ENCODE assay signal across 22 cellular contexts in genomic region chrX:2272337-2272736, GRCh38.
DNase-seq lines count a peak whose midpoint lies in the region; ATAC-seq, FAIRE-seq and TF ChIP-seq lines count a peak whose summit lies in the region.
"Had no signal": no experiment of that assay in that cellular context is flagged by ENCODE, and none has a peak within 500 bp of the region (broad histone marks: within the 10 kb centered on the region; RNA-seq: fewer than 3 reads in every experiment).

No MANE protein-coding gene starts in this region.

- no peak overlapping the region for H2BK20ac ChIP-seq in H9 (ENCODE audit: low read depth, low read length, poor library complexity, severe bottlenecking)

- H3K14ac ChIP-seq in H9 (ENCODE audit: insufficient read depth, low read length) = no peak overlapping the region

- H4K5ac ChIP-seq in H9 (ENCODE audit: insufficient read length, low read depth, low read length) = no peak overlapping the region

- H2AK5ac ChIP-seq in H9 (ENCODE audit: insufficient read length, low read length) = no peak overlapping the region

- H4K20me1 ChIP-seq in H9 (ENCODE audit: control insufficient read depth, insufficient read depth, insufficient read length) (no peaks in the 10 kb centered on the region), osteoblast (ENCODE audit: insufficient read depth, low read length) (no peaks in the 10 kb centered on the region)

- H2AFZ ChIP-seq in H9 (ENCODE audit: low read length) (no peak overlapping the region), osteoblast (ENCODE audit: low read length) (no peak overlapping the region)

- no peaks in the 10 kb centered on the region for H3K79me1 ChIP-seq in H9 (ENCODE audit: insufficient read depth, low read depth, low read length, poor library complexity, severe bottlenecking)

- H3K23me2 ChIP-seq in H9 (ENCODE audit: insufficient read length, low read depth, low read length, poor library complexity, severe bottlenecking) = no peaks in the 10 kb centered on the region

- H3K9me3 ChIP-seq in H9 (ENCODE audit: control insufficient read depth, low read depth, low read length) = no peaks in the 10 kb centered on the region
- H3K9me3 ChIP-seq in osteoblast (ENCODE audit: low read depth, low read length) = no peaks in the 10 kb centered on the region
- no peaks in the 10 kb centered on the region for H3K9me3 ChIP-seq in small intestine (ENCODE audit: control insufficient read depth, low read depth)

- peaks cover 2% of the 10 kb centered on the region; the same call in 1 of the 2 replicates for H3K79me2 ChIP-seq in H9 (ENCODE audit: insufficient read depth, low read length)
- no peaks in the 10 kb centered on the region for H3K79me2 ChIP-seq in osteoblast (ENCODE audit: insufficient read depth, low read length)

- no peak overlapping the region for H3K4me2 ChIP-seq in H9 (ENCODE audit: insufficient read depth, insufficient read length, low read length)
- H3K4me2 ChIP-seq in osteoblast (ENCODE audit: insufficient read depth, low read length) = no peak overlapping the region
- H3K4me2 ChIP-seq: BLaER1 had no signal

- H3K36me3 ChIP-seq in osteoblast (ENCODE audit: insufficient read depth, low read length) (no peaks in the 10 kb centered on the region), small intestine (ENCODE audit: control insufficient read depth in 2 of 2, insufficient read depth in 2 of 2, low read length in 2 of 2) (no peaks in the 10 kb centered on the region)

- H3K4me3 ChIP-seq in osteoblast (ENCODE audit: insufficient read depth, low read length) = no peak overlapping the region
- no peak overlapping the region for H3K4me3 ChIP-seq in small intestine (ENCODE audit: low read depth in 1 of 2, low read length in 2 of 2)
- H3K4me3 ChIP-seq: BLaER1 had no signal

- H3K23ac ChIP-seq in H9 (ENCODE audit: insufficient read length, low read depth, low read length) = no peak overlapping the region

- H2BK5ac ChIP-seq in H9 (ENCODE audit: insufficient read length, low read length) = no peak overlapping the region

- DNase-seq in H9 (no peak), WTC11 (ENCODE audit: low spot score) (no peak), iPS-NIHi11 (ENCODE audit: low spot score) (peak; percentile 20), neural crest cell (ENCODE audit: low read depth, low spot score) (no peak), osteoblast (ENCODE audit: insufficient read length, low spot score, missing footprints) (no peak), small intestine (no peak), CD14-positive monocyte (ENCODE audit: low spot score) (no peak), KBM-7 (no peak)
- DNase-seq: CD8-positive, alpha-beta memory T cell; DMS79 treated with DMSO at 0.1 percent for 48 hours; GOT3; Kasumi-1; NCI-H187; NCI-H69; PC-3 had no signal

- no peak overlapping the region for H3K56ac ChIP-seq in H9 (ENCODE audit: insufficient read length, low read depth, low read length)

- H3K4me1 ChIP-seq in H9 (ENCODE audit: insufficient read depth, low read length) (no peaks in the 10 kb centered on the region), osteoblast (ENCODE audit: insufficient read depth, low read length) (no peaks in the 10 kb centered on the region), small intestine (ENCODE audit: control insufficient read depth in 2 of 2, insufficient read depth in 1 of 2, low read depth in 1 of 2, low read length in 1 of 2) (no peaks in the 10 kb centered on the region)
- H3K4me1 ChIP-seq: BLaER1 had no signal

- peaks cover 13 to 31% (median 23%) of the 10 kb centered on the region in 3 experiments; a peak in 6 of 7 replicates for H3K36me3 Mint-ChIP-seq in H9 (ENCODE audit: insufficient read depth in 1 of 3, low read depth in 3 of 3)
- peaks cover 20% of the 10 kb centered on the region for H3K36me3 Mint-ChIP-seq in WTC11
- peaks cover 11% of the 10 kb centered on the region for H3K36me3 Mint-ChIP-seq in neural crest cell (ENCODE audit: low read depth)
- H3K36me3 Mint-ChIP-seq in CD14-positive monocyte = peaks cover 16 to 20% of the 10 kb centered on the region in 2 donors

- no peak overlapping the region for H3K9ac ChIP-seq in H9 (ENCODE audit: extremely low read depth, insufficient read length, low read length)
- H3K9ac ChIP-seq: BLaER1 had no signal

- H3K27me3 ChIP-seq in H9 (ENCODE audit: insufficient read depth, low read length) = no peaks in the 10 kb centered on the region
- H3K27me3 ChIP-seq in osteoblast (ENCODE audit: insufficient read depth, low read length) = no peaks in the 10 kb centered on the region
- H3K27me3 ChIP-seq in small intestine (ENCODE audit: control insufficient read depth in 2 of 2, insufficient read depth in 2 of 2, low read length in 2 of 2) = no peaks in the 10 kb centered on the region
- H3K27me3 ChIP-seq: BLaER1 had no signal

- H3T11ph ChIP-seq in H9 (ENCODE audit: low read length) = no peak overlapping the region

- no peak overlapping the region for H4K8ac ChIP-seq in H9 (replicated peaks; ENCODE audit: insufficient read length, low read depth, low read length)

- H3K27ac ChIP-seq in H9 (ENCODE audit: insufficient read length, low read depth, low read length) = no peak overlapping the region
- no peak overlapping the region for H3K27ac ChIP-seq in osteoblast (ENCODE audit: low read depth, low read length)
- no peak overlapping the region for H3K27ac ChIP-seq in small intestine (ENCODE audit: low read depth in 1 of 2, low read length in 1 of 2)
- H3K27ac ChIP-seq: BLaER1, RWPE1 had no signal

- no peaks in the 10 kb centered on the region for H3K9me3 Mint-ChIP-seq in H9
- peaks cover 19% of the 10 kb centered on the region for H3K9me3 Mint-ChIP-seq in WTC11
- no peaks in the 10 kb centered on the region for H3K9me3 Mint-ChIP-seq in neural crest cell
- peaks cover 2 to 7% (median 4%) of the 10 kb centered on the region in 7 donors for H3K9me3 Mint-ChIP-seq in CD14-positive monocyte

- CTCF ChIA-PET in WTC11 (lab: Charles Lee) = no interaction called here

- H3K4me1 Mint-ChIP-seq in H9 (peaks cover 13 to 26% of the 10 kb centered on the region in 2 experiments), WTC11 (peaks cover 26% of the 10 kb centered on the region), neural crest cell (peaks cover 22% of the 10 kb centered on the region), CD14-positive monocyte (no peaks in the 10 kb centered on the region)

- no CpG with 5 or more reads among the region's 5 CpGs for WGBS in H9 (ENCODE audit: extremely low coverage, insufficient read length, low lambda C conversion rate)
- 67 to 79% (median 73%) methylated on average over 5 of the region's 5 CpGs for WGBS in small intestine, 3 donors

- TF ChIP-seq CTCF in H9 (conservative IDR thresholded peaks at IDR 0.05) = no peak
- no peak for TF ChIP-seq CTCF in WTC11 (IDR thresholded peaks at IDR 0.05)
- TF ChIP-seq CTCF in neural crest cell (conservative IDR thresholded peaks at IDR 0.05) = no peak
- TF ChIP-seq CTCF in osteoblast (IDR thresholded peaks at IDR 0.05; ENCODE audit: extremely low read depth, low read depth, low read length) = no peak
- no peak for TF ChIP-seq CTCF in CD14-positive monocyte (IDR thresholded peaks at IDR 0.05)

- H3K4ac ChIP-seq in H9 (ENCODE audit: low read depth, low read length) = no peak overlapping the region

- H3K4me3 Mint-ChIP-seq in H9 (peak overlapping the region in 1 of 2 experiments; percentile 28; a peak in 1 of 5 replicates), WTC11 (no peak overlapping the region), neural crest cell (no peak overlapping the region), CD14-positive monocyte (no peak overlapping the region)
- H3K4me3 Mint-ChIP-seq: CD8-positive, alpha-beta memory T cell had no signal

- no peak overlapping the region for H4K91ac ChIP-seq in H9 (ENCODE audit: insufficient read length, low read depth, low read length)

- ATAC-seq in WTC11 = peak; percentile 76
- ATAC-seq: PC-3 had no signal

- no peak overlapping the region for H2BK120ac ChIP-seq in H9 (ENCODE audit: low read depth, low read length, poor library complexity, severe bottlenecking)

- H3K18ac ChIP-seq in H9 (ENCODE audit: insufficient read length, low read depth, low read length) = no peak overlapping the region

- H2BK12ac ChIP-seq in H9 (ENCODE audit: insufficient read length, low read depth, low read length) = no peak overlapping the region

- no peak for FAIRE-seq in small intestine (lab: Jason Lieb, UNC)
- FAIRE-seq: A204.1, D721Med, G401.6, GM12891, GM18507 had no signal

- intact Hi-C loops in CD14-positive monocyte (cut with micrococcal nuclease) = no loop called here

- POLR2A ChIA-PET in WTC11 (lab: Charles Lee) = no interaction called here

- H3K27ac Mint-ChIP-seq in H9 = peak overlapping the region in 2 of 3 experiments; percentile 91 to 95; a peak in 5 of 7 replicates
- peak overlapping the region; percentile 63 for H3K27ac Mint-ChIP-seq in WTC11
- peak overlapping the region; percentile 12 for H3K27ac Mint-ChIP-seq in neural crest cell (ENCODE audit: unreplicated experiment)
- peak overlapping the region in 1 of 7 donors; percentile 41 for H3K27ac Mint-ChIP-seq in CD14-positive monocyte

- H3K27me3 Mint-ChIP-seq in H9 (ENCODE audit: low read depth) (no peaks in the 10 kb centered on the region), WTC11 (ENCODE audit: low read depth) (no peaks in the 10 kb centered on the region), neural crest cell (ENCODE audit: low read depth) (peaks cover 4% of the 10 kb centered on the region), CD14-positive monocyte (ENCODE audit: low read depth in 3 of 3) (no peaks in the 10 kb centered on the region)
- H3K27me3 Mint-ChIP-seq: CD8-positive, alpha-beta memory T cell had no signal

- H2BK15ac ChIP-seq in H9 (ENCODE audit: low read depth, low read length) = no peak overlapping the region

- in situ Hi-C loops in KBM-7 (cut with MboI; ENCODE audit: low pct_unique_long_range_greater_than_20kb, low sequenced_read_pairs) = no loop called here

TF ChIP-seq in WTC11, 78 proteins besides CTCF, POLR2A, EP300 and RAD21 (continues in another document):
- TF ChIP-seq, protein P1, sequence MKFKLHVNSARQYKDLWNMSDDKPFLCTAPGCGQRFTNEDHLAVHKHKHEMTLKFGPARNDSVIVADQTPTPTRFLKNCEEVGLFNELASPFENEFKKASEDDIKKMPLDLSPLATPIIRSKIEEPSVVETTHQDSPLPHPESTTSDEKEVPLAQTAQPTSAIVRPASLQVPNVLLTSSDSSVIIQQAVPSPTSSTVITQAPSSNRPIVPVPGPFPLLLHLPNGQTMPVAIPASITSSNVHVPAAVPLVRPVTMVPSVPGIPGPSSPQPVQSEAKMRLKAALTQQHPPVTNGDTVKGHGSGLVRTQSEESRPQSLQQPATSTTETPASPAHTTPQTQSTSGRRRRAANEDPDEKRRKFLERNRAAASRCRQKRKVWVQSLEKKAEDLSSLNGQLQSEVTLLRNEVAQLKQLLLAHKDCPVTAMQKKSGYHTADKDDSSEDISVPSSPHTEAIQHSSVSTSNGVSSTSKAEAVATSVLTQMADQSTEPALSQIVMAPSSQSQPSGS (CRISPR knock-in tag; IDR thresholded peaks at IDR 0.05; ENCODE audit: borderline replicate concordance, low read depth) = no peak
- TF ChIP-seq GABPB1 (CRISPR knock-in tag; IDR thresholded peaks at IDR 0.05) (no peak), JAZF1 (CRISPR knock-in tag; IDR thresholded peaks at IDR 0.05) (no peak)
